In the genomic region with DNA sequence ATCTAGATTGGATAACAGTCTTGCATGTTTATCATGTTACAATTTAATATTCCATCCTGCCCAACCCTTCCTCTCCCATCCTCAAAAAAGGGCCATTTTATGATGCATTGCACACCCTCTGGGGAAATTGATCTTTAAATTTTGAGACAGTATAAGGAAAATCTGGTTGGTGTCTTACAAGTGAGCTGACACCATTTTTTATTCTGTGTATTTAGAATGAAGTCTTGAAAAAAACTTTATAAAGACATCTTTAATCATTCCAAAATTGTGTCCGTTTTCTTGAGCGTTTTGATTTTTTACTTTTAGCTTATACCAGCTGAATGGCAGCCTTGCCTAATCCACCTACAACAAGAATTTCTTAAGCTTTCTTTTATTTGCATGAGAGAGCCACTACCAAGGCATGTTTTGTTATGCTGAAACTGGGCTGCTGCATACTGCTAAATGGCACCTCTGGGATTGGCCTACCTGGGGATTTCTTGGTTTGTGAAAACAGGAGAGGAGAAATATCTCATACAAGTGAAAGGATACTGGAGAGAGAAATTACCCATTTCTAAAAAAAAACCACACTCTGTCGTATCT, we compare ENCODE assay signal across 8 cellular contexts. TPM values are rescaled to one million over a fixed set of nuclear protein-coding genes. Genes with fewer than 3 reads are reported as not detected.
A peak's percentile ranks its signal among the peaks of the same experiment; 100 is the strongest.
DNase-seq lines count a peak whose midpoint lies in the region; ATAC-seq and TF ChIP-seq lines count a peak whose summit lies in the region.

No MANE protein-coding gene starts in this region.

- intact Hi-C loops in left ventricle myocardium inferior (cut with micrococcal nuclease) (no loop called here), left cardiac atrium (cut with DNase I) (no loop called here)

- H3K36me3 ChIP-seq in left ventricle myocardium inferior = peaks cover 15% of the 10 kb centered on the region
- peaks cover 11% of the 10 kb centered on the region for H3K36me3 ChIP-seq in iPS-18a (ENCODE audit: control insufficient read depth, low read depth, low read length)
- no peaks in the 10 kb centered on the region for H3K36me3 ChIP-seq in thoracic aorta

- H3K9ac ChIP-seq in iPS-18a (ENCODE audit: low read length) = peak overlapping the region; percentile 97

- ATAC-seq in left cardiac atrium (no peak), thoracic aorta (ENCODE audit: insufficient number of reproducible peaks, low FRiP score, low read depth) (no peak), HG03159 (IDR thresholded peaks at IDR 0.05; ENCODE audit: unreplicated experiment) (no peak)
- no peak for ATAC-seq in activated T-helper 17 cell treated with anti-CD3 and anti-CD28 coated beads, Interleukin-2, amount 50 U/mL, for 72 hours (replicated peaks)

- TF ChIP-seq CTCF in left ventricle myocardium inferior (IDR thresholded peaks at IDR 0.05; ENCODE audit: borderline replicate concordance) (no peak), thoracic aorta (IDR thresholded peaks at IDR 0.05) (no peak)

- H3K9me3 ChIP-seq in left ventricle myocardium inferior (replicated peaks) (no peaks in the 10 kb centered on the region), iPS-18a (ENCODE audit: control insufficient read depth, low read depth, low read length) (no peaks in the 10 kb centered on the region), thoracic aorta (no peaks in the 10 kb centered on the region)

- DNase-seq in left ventricle myocardium inferior (no peak), left cardiac atrium (no peak), thoracic aorta (ENCODE audit: low spot score) (no peak), HUDEP-2 (lab: John Stamatoyannopoulos, UW; ENCODE audit: unreplicated experiment in 76 of 76) (no peak), GOT3 (lab: John Stamatoyannopoulos, UW) (no peak)

- H3K9me3 Mint-ChIP-seq in activated T-helper 17 cell treated with anti-CD3 and anti-CD28 coated beads, Interleukin-2, amount 50 U/mL, for 72 hours = no peaks in the 10 kb centered on the region

- H3K4me3 Mint-ChIP-seq in activated T-helper 17 cell treated with anti-CD3 and anti-CD28 coated beads, Interleukin-2, amount 50 U/mL, for 72 hours = peak overlapping the region; percentile 96

- H3K4me1 Mint-ChIP-seq in activated T-helper 17 cell treated with anti-CD3 and anti-CD28 coated beads, Interleukin-2, amount 50 U/mL, for 72 hours = peaks cover 16% of the 10 kb centered on the region

- H3K27ac ChIP-seq in left ventricle myocardium inferior (replicated peaks) (peak overlapping the region; percentile 89), iPS-18a (ENCODE audit: low read length) (peak overlapping the region; percentile 70), thoracic aorta (peak overlapping the region; percentile 89 to 98)

- peak overlapping the region; percentile 100 for H3K27ac Mint-ChIP-seq in activated T-helper 17 cell treated with anti-CD3 and anti-CD28 coated beads, Interleukin-2, amount 50 U/mL, for 72 hours

- H3K27me3 ChIP-seq in left ventricle myocardium inferior (ENCODE audit: low read depth) = no peaks in the 10 kb centered on the region
- H3K27me3 ChIP-seq in iPS-18a (ENCODE audit: control insufficient read depth, insufficient read depth, low read length) = no peaks in the 10 kb centered on the region
- no peaks in the 10 kb centered on the region for H3K27me3 ChIP-seq in thoracic aorta (replicated peaks; ENCODE audit: insufficient read depth)

- H3K4me1 ChIP-seq in left ventricle myocardium inferior = peaks cover 55% of the 10 kb centered on the region
- peaks cover 20% of the 10 kb centered on the region for H3K4me1 ChIP-seq in iPS-18a (ENCODE audit: control insufficient read depth, low read depth, low read length)
- peaks cover 12 to 42% of the 10 kb centered on the region in 2 donors for H3K4me1 ChIP-seq in thoracic aorta (ENCODE audit: control insufficient read depth in 1 of 2, low read depth in 2 of 2)

- no peaks in the 10 kb centered on the region for H3K27me3 Mint-ChIP-seq in activated T-helper 17 cell treated with anti-CD3 and anti-CD28 coated beads, Interleukin-2, amount 50 U/mL, for 72 hours

- H3K36me3 Mint-ChIP-seq in activated T-helper 17 cell treated with anti-CD3 and anti-CD28 coated beads, Interleukin-2, amount 50 U/mL, for 72 hours (ENCODE audit: low read depth) = peaks cover 89% of the 10 kb centered on the region

- H3K4me3 ChIP-seq in left ventricle myocardium inferior (peak overlapping the region; percentile 65), iPS-18a (ENCODE audit: low read length) (peak overlapping the region; percentile 98), thoracic aorta (peak overlapping the region; percentile 77)

RNA-seq across cellular contexts. Expression of a gene that starts 52.3 kb away (rescaled TPM):
- 7.8 TPM for total RNA-seq in left ventricle myocardium inferior
- 10 to 100 TPM in 1 of 2 donors, 1 to 10 TPM in 1; 8.5 to 10.5 TPM for total RNA-seq in left cardiac atrium
- 10 to 100 TPM; 12.8 to 18.1 TPM for total RNA-seq in activated T-helper 17 cell treated with anti-CD3 and anti-CD28 coated beads, Interleukin-2, amount 50 U/mL, for 72 hours
- total RNA-seq in thoracic aorta = 10 to 100 TPM; 11.0 to 28.0 TPM

RNA-seq across cellular contexts. Expression of a gene that starts 52.5 kb away (rescaled TPM):
- total RNA-seq in left ventricle myocardium inferior (20.3 TPM), left cardiac atrium (10 to 100 TPM; 19.4 to 29.9 TPM), thoracic aorta (10 to 100 TPM; 31.0 to 62.6 TPM)
- 10 to 100 TPM; 55.2 to 79.8 TPM for total RNA-seq in activated T-helper 17 cell treated with anti-CD3 and anti-CD28 coated beads, Interleukin-2, amount 50 U/mL, for 72 hours
